Comparison of ENCODE assay signal across 23 cellular contexts in the genomic region with DNA sequence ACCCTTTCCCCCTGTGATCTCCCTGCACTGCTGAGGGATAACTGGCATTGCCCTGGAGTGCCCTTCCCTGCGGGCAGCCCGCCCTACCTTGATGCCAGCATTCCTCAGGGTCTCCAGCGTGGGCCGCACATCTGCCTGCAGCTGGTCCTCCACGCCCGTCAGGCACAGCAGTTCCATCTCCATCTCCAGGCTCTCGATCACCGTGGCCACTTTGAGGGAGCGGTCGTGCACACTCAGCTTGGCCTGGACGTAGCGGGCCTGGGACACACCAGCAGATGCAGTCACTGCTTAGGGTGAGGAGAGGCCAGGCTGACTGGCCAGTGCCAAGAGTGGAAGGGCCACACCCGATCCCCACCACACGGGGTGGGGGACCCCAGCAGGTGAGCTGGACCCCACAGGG.
"Had no signal": no experiment of that assay in that cellular context is flagged by ENCODE, and none has a peak within 500 bp of the region (broad histone marks: within the 10 kb centered on the region; RNA-seq: fewer than 3 reads in every experiment).

No MANE protein-coding gene starts in this region.

- DNase-seq: colonic mucosa; cortex of kidney; effector CD8-positive, alpha-beta T cell; effector memory CD8-positive, alpha-beta T cell; endodermal cell; erythroblast; foreskin keratinocyte; heart left ventricle; immature natural killer cell; left cardiac atrium; left ventricle myocardium superior; lower lobe of right lung; mesenchymal stem cell; mucosa of descending colon had no signal

- H3K36me3 ChIP-seq: colonic mucosa had no signal

- H3K4me2 ChIP-seq: hepatocyte had no signal

- H3K79me2 ChIP-seq: hepatocyte had no signal

- H3K27me3 ChIP-seq: colonic mucosa, esophagus muscularis mucosa, gastroesophageal sphincter, heart left ventricle, hepatocyte, left lung had no signal

- ATAC-seq: effector memory CD8-positive, alpha-beta T cell; gastroesophageal sphincter had no signal

- H3K9me3 ChIP-seq: colonic mucosa, esophagus muscularis mucosa, gastroesophageal sphincter, heart left ventricle, left lung, lower lobe of right lung, mucosa of descending colon had no signal

- H3K4me3 ChIP-seq: colonic mucosa, esophagus muscularis mucosa, gastroesophageal sphincter, heart left ventricle, hepatocyte, left lung, lower lobe of right lung, mucosa of descending colon had no signal

- H3K27ac ChIP-seq: colonic mucosa, epithelial cell of prostate, esophagus muscularis mucosa, foreskin keratinocyte, gastroesophageal sphincter, heart left ventricle, hepatocyte, left lung, lower lobe of right lung had no signal

- H2AFZ ChIP-seq: hepatocyte had no signal

- FAIRE-seq: endometrium, frontal cortex, islet of Langerhans, keratinocyte had no signal

- H3K4me1 ChIP-seq: colonic mucosa, foreskin keratinocyte, lower lobe of right lung had no signal
